8 cellular contexts compared by ENCODE assay signal in the genomic region with DNA sequence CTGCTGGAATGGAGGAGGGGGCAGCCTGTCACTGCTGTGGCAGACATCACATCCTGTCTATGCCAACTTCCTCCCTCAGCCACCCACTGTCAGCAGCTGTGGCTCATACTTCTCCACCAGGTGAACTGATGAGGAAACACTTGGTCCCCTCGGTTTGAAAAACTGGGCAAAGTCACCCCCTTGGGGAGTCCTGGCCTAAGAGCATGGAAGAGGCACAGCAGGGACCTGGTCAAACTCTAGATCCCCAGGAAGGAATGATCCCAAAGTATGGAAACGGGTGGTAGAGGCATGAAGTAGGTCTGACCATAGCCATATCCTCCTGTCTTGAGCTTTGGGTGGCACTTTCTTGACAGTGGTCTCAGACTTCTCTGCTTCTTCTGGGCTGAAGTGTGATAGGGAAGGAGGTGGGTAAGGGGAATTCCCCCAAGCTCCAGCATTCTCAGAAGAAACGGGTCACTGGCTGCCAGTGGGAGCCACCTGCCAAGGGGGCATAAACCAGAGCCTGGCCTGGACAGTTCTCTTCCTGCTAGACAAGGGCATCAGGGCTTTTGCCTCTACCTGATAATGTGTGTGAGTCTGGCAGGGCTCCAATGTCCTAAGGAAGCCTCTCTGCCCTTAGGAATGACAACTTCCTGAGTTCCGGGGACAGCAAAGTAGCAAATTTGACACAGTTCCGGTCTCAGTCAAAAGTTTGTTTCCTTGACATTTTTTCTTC. TPM values are rescaled to one million over a fixed set of nuclear protein-coding genes. Genes with fewer than 3 reads are reported as not detected.
DNase-seq lines count a peak whose midpoint lies in the region; ATAC-seq and TF ChIP-seq lines count a peak whose summit lies in the region.

No MANE protein-coding gene starts in this region.

- 84% methylated on average over 5 of the region's 5 CpGs for WGBS in SK-N-SH (ENCODE audit: low lambda C conversion rate)

- H3K4me3 ChIP-seq in SK-N-SH (ENCODE audit: low read depth in 2 of 2, low read length in 1 of 2) = no peak overlapping the region

- POLR2A ChIA-PET in SK-N-SH (lab: Yijun Ruan, JAX) = no interaction called here
- POLR2A ChIA-PET in MCF 10A (lab: Yijun Ruan, JAX) = interaction anchor here (0.6 kb wide), 2 partner anchors 8 to 51 kb away, joined by 3 read pairs; no protein-coding TSS in a partner anchor

- TF ChIP-seq RAD21 in SK-N-SH (IDR thresholded peaks at IDR 0.05; ENCODE audit: low read length) = no peak

- no peaks in the 10 kb centered on the region for H3K27me3 ChIP-seq in SK-N-SH (ENCODE audit: insufficient read depth)

- H3K9me2 ChIP-seq in SK-N-SH = no peaks in the 10 kb centered on the region

- CTCF ChIA-PET in SK-N-SH (lab: Yijun Ruan, JAX) = interaction anchor here (0.8 to 4.2 kb wide), 6 partner anchors 8 to 36 kb away, joined by 3 to 22 read pairs (median 7); a partner anchor contains a TSS
- CTCF ChIA-PET in MCF 10A (lab: Yijun Ruan, JAX) = interaction anchor here (0.7 kb wide), 1 partner anchor 677 kb away, joined by 4 read pairs; no protein-coding TSS in a partner anchor

- TF ChIP-seq CTCF in SK-N-SH (IDR thresholded peaks at IDR 0.05) (no peak), MCF 10A (IDR thresholded peaks at IDR 0.05; ENCODE audit: unreplicated experiment) (no peak)

- no peak overlapping the region for H3K4me2 ChIP-seq in SK-N-SH

- H3K4me3 Mint-ChIP-seq in MCF 10A (ENCODE audit: unreplicated experiment) = no peak overlapping the region

- intact Hi-C loops in MCF 10A (cut with micrococcal nuclease) = no loop called here

- H3K27ac ChIP-seq in cingulate gyrus (ENCODE audit: low read depth, low read length) (peak overlapping the region; percentile 99), SK-N-SH (ENCODE audit: low read depth in 2 of 2, low read length in 1 of 2) (peak overlapping the region in 1 of 2 experiments; percentile 26; a peak in 1 of 4 replicates)

- H3F3A ChIP-seq in SK-N-SH (replicated peaks; ENCODE audit: insufficient read depth) = peaks cover 26% of the 10 kb centered on the region

- H2AFZ ChIP-seq in SK-N-SH (ENCODE audit: low read depth) = no peak overlapping the region

- H3K27me3 Mint-ChIP-seq in MCF 10A (ENCODE audit: insufficient read depth, unreplicated experiment) = peaks cover 13% of the 10 kb centered on the region

- peak; percentile 23 for DNase-seq in G401 (ENCODE audit: low spot score)
- DNase-seq in UCSD-AML1 (lab: John Stamatoyannopoulos, UW; ENCODE audit: unreplicated experiment) = peak; percentile 58
- DNase-seq in stimulated activated CD4-positive, alpha-beta T cell treated with anti-CD3 and anti-CD28 coated beads, Interleukin-12 subunit alpha, Interleukin-12 subunit beta, amount 100 ng/mL, for 48 hours (ENCODE audit: low read depth in 2 of 3, low spot score in 1 of 3) = peak; percentile 30 to 36 (median 35)
- no peak for DNase-seq in NCI-H187 (lab: John Stamatoyannopoulos, UW)
- DNase-seq in SK-N-SH = no peak
- no peak for DNase-seq in MCF 10A (ENCODE audit: unreplicated experiment)

- no peak overlapping the region for H3K27ac Mint-ChIP-seq in MCF 10A (ENCODE audit: low read depth, unreplicated experiment)

- no peak for TF ChIP-seq EP300 in SK-N-SH (IDR thresholded peaks at IDR 0.05; ENCODE audit: borderline replicate concordance in 1 of 2, low read depth in 1 of 2, low read length in 1 of 2)

- H3K4me1 Mint-ChIP-seq in MCF 10A (ENCODE audit: insufficient read depth, unreplicated experiment) = no peaks in the 10 kb centered on the region

- H3K79me2 ChIP-seq in SK-N-SH (ENCODE audit: insufficient read depth) = peaks cover 76% of the 10 kb centered on the region

- no peaks in the 10 kb centered on the region; the same call in 1 of the 2 replicates for H4K20me1 ChIP-seq in SK-N-SH (ENCODE audit: insufficient read depth)

- no peak overlapping the region for H3K9ac ChIP-seq in SK-N-SH

- BruUV-seq in MCF 10A (replicated peaks; lab: Mats Ljungman, UMichigan) = no TSS peak

- peaks cover 41 to 49% of the 10 kb centered on the region in 2 experiments for H3K4me1 ChIP-seq in SK-N-SH (ENCODE audit: control insufficient read depth in 1 of 2, insufficient read depth in 2 of 2, low read depth in 1 of 2, low read length in 1 of 2)

- H3K9me3 ChIP-seq in SK-N-SH = no peaks in the 10 kb centered on the region

- no peak for ATAC-seq in HG02763 (IDR thresholded peaks at IDR 0.05; ENCODE audit: unreplicated experiment)

- H3K36me3 ChIP-seq in SK-N-SH (replicated peaks in 1 of 2; ENCODE audit: control insufficient read depth in 1 of 2, insufficient read depth in 2 of 2, low read length in 1 of 2) = no peaks in the 10 kb centered on the region

- H3K36me3 Mint-ChIP-seq in MCF 10A (ENCODE audit: insufficient read depth, unreplicated experiment) = peaks cover 4% of the 10 kb centered on the region

- in situ Hi-C loops in G401 (cut with HindIII; ENCODE audit: low sequenced_read_pairs) = no loop called here

- H3K9me3 Mint-ChIP-seq in MCF 10A (ENCODE audit: unreplicated experiment) = no peaks in the 10 kb centered on the region

TF ChIP-seq in SK-N-SH, 30 proteins besides CTCF, POLR2A, EP300 and RAD21:
- no peak for TF ChIP-seq SIN3A (IDR thresholded peaks at IDR 0.05; ENCODE audit: borderline replicate concordance, low read depth, low read length)
TF ChIP-seq in SK-N-SH: peak in this region for 0.

RNA-seq across cellular contexts. Expression of a gene that starts 36.0 kb away (rescaled TPM):
- total RNA-seq in G401 (2014; rRNA removed; shearing (Covaris generic)) = 9.8 and 12.1 TPM in 2 replicates
- polyA plus RNA-seq in SK-N-SH (2012; rRNA removed) = 10.2 and 13.1 TPM in 2 replicates
- 6.6 and 8.8 TPM in 2 replicates for polyA plus RNA-seq in SK-N-SH (2012; cell fraction: cytosol; rRNA removed)
- 19.5 and 24.9 TPM in 2 replicates for polyA plus RNA-seq in SK-N-SH (2012; cell fraction: nucleus; rRNA removed)
- total RNA-seq in MCF 10A (2022) = 0.58 and 0.91 TPM in 2 replicates

RNA-seq across cellular contexts. Expression of a gene that starts 47.8 kb away (rescaled TPM):
- total RNA-seq in G401 (2014; rRNA removed; shearing (Covaris generic)) = 11.2 and 16.4 TPM in 2 replicates
- 24.3 and 27.0 TPM in 2 replicates for polyA plus RNA-seq in SK-N-SH (2012; rRNA removed)
- 11.2 and 14.6 TPM in 2 replicates for polyA plus RNA-seq in SK-N-SH (2012; cell fraction: cytosol; rRNA removed)
- 125 TPM in 2 replicates for polyA plus RNA-seq in SK-N-SH (2012; cell fraction: nucleus; rRNA removed)
- 41.8 and 48.5 TPM in 2 replicates for total RNA-seq in MCF 10A (2022)

Comparison
In these comparisons a context has a peak if more than half of its experiments do, and no peak if none do; other contexts are left out.
1. DNase-seq: peak in G401 (single experiment), UCSD-AML1 (single experiment) and stimulated activated CD4-positive, alpha-beta T cell treated with anti-CD3 and anti-CD28 coated beads, Interleukin-12 subunit alpha, Interleukin-12 subunit beta, amount 100 ng/mL, for 48 hours (3 of 3); none in NCI-H187 (0 of 2), SK-N-SH (single experiment) and MCF 10A (single experiment).